Comparison of ENCODE assay signal across 1 cellular context in genomic region chr1:223714849-223715709, GRCh38.
TF ChIP-seq lines count a peak whose summit lies in the region.

No MANE protein-coding gene starts in this region.

TF ChIP-seq in HEK293, 187 proteins besides CTCF, POLR2A, EP300 and RAD21 (continued from another document):
- peak; percentile 69; the same call in 1 of the 2 replicates for TF ChIP-seq TSHZ1 (tag by site-specific recombination; IDR thresholded peaks at IDR 0.05; ENCODE audit: borderline replicate concordance)
- TF ChIP-seq SP2 (tag by site-specific recombination; IDR thresholded peaks at IDR 0.05): no peak; the same call in 1 of the 2 replicates
- no peak for TF ChIP-seq ZNF132 (tag by site-specific recombination; IDR thresholded peaks at IDR 0.05; ENCODE audit: borderline replicate concordance)
- TF ChIP-seq ZNF362 (tag by site-specific recombination; IDR thresholded peaks at IDR 0.05): peak; percentile 99
- TF ChIP-seq OSR2 (tag by site-specific recombination; IDR thresholded peaks at IDR 0.05): peak; percentile 82
- peak; percentile 62; the same call in 1 of the 2 replicates for TF ChIP-seq ZBTB21 (tag by site-specific recombination; IDR thresholded peaks at IDR 0.05)
- TF ChIP-seq SCRT2 (tag by site-specific recombination; IDR thresholded peaks at IDR 0.05): peak; percentile 76
- TF ChIP-seq ZBTB48 (tag by site-specific recombination; IDR thresholded peaks at IDR 0.05): peak; percentile 97
- no peak for TF ChIP-seq ZNF214 (tag by site-specific recombination; IDR thresholded peaks at IDR 0.05; ENCODE audit: borderline replicate concordance)
- peak; percentile 72; the same call in 1 of the 2 replicates for TF ChIP-seq ZNF610 (tag by site-specific recombination; IDR thresholded peaks at IDR 0.05; ENCODE audit: borderline replicate concordance)
- TF ChIP-seq ZBTB20 (tag by site-specific recombination; IDR thresholded peaks at IDR 0.05): peak; percentile 82
- peak; percentile 83 for TF ChIP-seq ZNF660 (tag by site-specific recombination; IDR thresholded peaks at IDR 0.05)
- no peak for TF ChIP-seq ZNF16 (tag by site-specific recombination; IDR thresholded peaks at IDR 0.05; ENCODE audit: low read depth)
- peak; percentile 93 for TF ChIP-seq ZNF639 (tag by site-specific recombination; IDR thresholded peaks at IDR 0.05)
- TF ChIP-seq BCL11B (tag by site-specific recombination; IDR thresholded peaks at IDR 0.05; ENCODE audit: low read depth): no peak
- peak; percentile 70 for TF ChIP-seq GLIS2 (tag by site-specific recombination; IDR thresholded peaks at IDR 0.05)
- TF ChIP-seq ZNF24 (tag by site-specific recombination; IDR thresholded peaks at IDR 0.05): peak; percentile 93; the same call in 1 of the 2 replicates
- TF ChIP-seq IKZF3 (tag by site-specific recombination; IDR thresholded peaks at IDR 0.05): peak; percentile 85
- TF ChIP-seq EGR2 (tag by site-specific recombination; IDR thresholded peaks at IDR 0.05; ENCODE audit: low read depth): peak; percentile 60
- 0 out of 2 replicates have a peak, but pooled peaks have one; percentile 21 for TF ChIP-seq ZNF239 (tag by site-specific recombination; IDR thresholded peaks at IDR 0.05)
- TF ChIP-seq ZNF600 (tag by site-specific recombination; IDR thresholded peaks at IDR 0.05): peak; percentile 85; the same call in 1 of the 2 replicates
- peak; percentile 58; the same call in 1 of the 2 replicates for TF ChIP-seq ZNF391 (tag by site-specific recombination; IDR thresholded peaks at IDR 0.05; ENCODE audit: borderline replicate concordance, low read depth)
- peak; percentile 81 for TF ChIP-seq ZXDB (tag by site-specific recombination; IDR thresholded peaks at IDR 0.05)
- TF ChIP-seq KLF1 (tag by site-specific recombination; IDR thresholded peaks at IDR 0.05): peak; percentile 59
- no peak for TF ChIP-seq ZNF776 (tag by site-specific recombination; IDR thresholded peaks at IDR 0.05; ENCODE audit: borderline replicate concordance)
- TF ChIP-seq ZNF146 (tag by site-specific recombination; IDR thresholded peaks at IDR 0.05): 0 out of 2 replicates have a peak, but pooled peaks have one; percentile 12
- TF ChIP-seq ZBTB7A (tag by site-specific recombination; IDR thresholded peaks at IDR 0.05; ENCODE audit: low read depth): no peak
- TF ChIP-seq BCL6B (tag by site-specific recombination; IDR thresholded peaks at IDR 0.05): no peak
- peak; percentile 85; the same call in 1 of the 2 replicates for TF ChIP-seq ZNF792 (tag by site-specific recombination; IDR thresholded peaks at IDR 0.05)
- TF ChIP-seq PATZ1 (tag by site-specific recombination; IDR thresholded peaks at IDR 0.05): peak; percentile 99
- TF ChIP-seq ZBTB6 (tag by site-specific recombination; IDR thresholded peaks at IDR 0.05): peak; percentile 65
- TF ChIP-seq ZFP37 (tag by site-specific recombination; IDR thresholded peaks at IDR 0.05): 0 out of 2 replicates have a peak, but pooled peaks have one; percentile 60
- TF ChIP-seq ZSCAN30 (tag by site-specific recombination; IDR thresholded peaks at IDR 0.05): peak; percentile 46
